In genomic region chr3:42827023-42827422, GRCh38 we compare ENCODE assay signal across 1 cellular context.
TF ChIP-seq lines count a peak whose summit lies in the region.

No MANE protein-coding gene starts in this region.

TF ChIP-seq in HepG2, 621 proteins besides CTCF, POLR2A, EP300 and RAD21:
- TF ChIP-seq MTERF4 (CRISPR knock-in tag; IDR thresholded peaks at IDR 0.05) (no peak), ZNF136 (CRISPR knock-in tag; IDR thresholded peaks at IDR 0.05; ENCODE audit: low read depth) (no peak), ZNF234 (CRISPR knock-in tag; conservative IDR thresholded peaks at IDR 0.05) (no peak), NCOA1 (CRISPR knock-in tag; IDR thresholded peaks at IDR 0.05) (no peak), GABPB1 (CRISPR knock-in tag; IDR thresholded peaks at IDR 0.05) (no peak), ZNF747 (CRISPR knock-in tag; IDR thresholded peaks at IDR 0.05; ENCODE audit: borderline replicate concordance) (no peak), ZSCAN12 (CRISPR knock-in tag; IDR thresholded peaks at IDR 0.05) (no peak)
